In genomic region chr18:39463986-39464385, GRCh38 we compare ENCODE assay signal across 13 cellular contexts.
"Had no signal": no experiment of that assay in that cellular context is flagged by ENCODE, and none has a peak within 500 bp of the region (broad histone marks: within the 10 kb centered on the region; RNA-seq: fewer than 3 reads in every experiment).

No MANE protein-coding gene starts in this region.

- H3K4me1 ChIP-seq: upper lobe of right lung had no signal

- H3K27me3 Mint-ChIP-seq: activated CD4-positive, alpha-beta memory T cell treated with anti-CD3 and anti-CD28 coated beads, Interleukin-2, amount 10 ng/mL, durations not matched to agents 7 days and 5 days; activated CD4-positive, alpha-beta T cell treated with anti-CD3 and anti-CD28 coated beads for 36 hours had no signal

- H3K4me3 ChIP-seq: esophagus muscularis mucosa, ovary, thoracic aorta, upper lobe of right lung had no signal

- DNase-seq: activated CD4-positive, alpha-beta memory T cell treated with anti-CD3 and anti-CD28 coated beads, Interleukin-2, amount 10 ng/mL, durations not matched to agents 7 days and 5 days; activated CD4-positive, alpha-beta T cell treated with anti-CD3 and anti-CD28 coated beads for 36 hours; activated effector memory CD4-positive, alpha-beta T cell treated with Interleukin-2 at 50 U/mL for 16 hours; activated naive CD4-positive, alpha-beta T cell treated with anti-CD3 and anti-CD28 coated beads, Interleukin-2, amount 50 U/mL, for 16 hours; activated T-cell treated with anti-CD3 and anti-CD28 coated beads, Interleukin-2, amount 50 U/mL, for 4 hours; head of caudate nucleus; ovary; stimulated activated CD4-positive, alpha-beta T cell treated with anti-CD3 and anti-CD28 coated beads, Interleukin-12 subunit alpha, Interleukin-12 subunit beta, amount 100 ng/mL, for 4 hours; T-helper 2 cell; upper lobe of right lung had no signal

- H3K36me3 ChIP-seq: esophagus muscularis mucosa, ovary, thoracic aorta, upper lobe of right lung had no signal

- H3K36me3 Mint-ChIP-seq: stimulated activated effector memory CD8-positive, alpha-beta T cell treated with anti-CD3 and anti-CD28 coated beads, Interleukin-12 subunit alpha, Interleukin-12 subunit beta, amount 100 ng/mL, for 72 hours had no signal

- ATAC-seq: activated CD4-positive, alpha-beta T cell treated with anti-CD3 and anti-CD28 coated beads for 36 hours; activated T-cell treated with anti-CD3 and anti-CD28 coated beads, Interleukin-2, amount 50 U/mL, for 4 hours; stimulated activated effector memory CD8-positive, alpha-beta T cell treated with anti-CD3 and anti-CD28 coated beads, Interleukin-12 subunit alpha, Interleukin-12 subunit beta, amount 100 ng/mL, for 72 hours; upper lobe of right lung had no signal

- H3K27ac ChIP-seq: esophagus muscularis mucosa, ovary, thoracic aorta, upper lobe of right lung had no signal

- H3K4me1 Mint-ChIP-seq: activated CD4-positive, alpha-beta memory T cell treated with anti-CD3 and anti-CD28 coated beads, Interleukin-2, amount 10 ng/mL, durations not matched to agents 7 days and 5 days; stimulated activated effector memory CD8-positive, alpha-beta T cell treated with anti-CD3 and anti-CD28 coated beads, Interleukin-12 subunit alpha, Interleukin-12 subunit beta, amount 100 ng/mL, for 72 hours had no signal

- H3K27ac Mint-ChIP-seq: activated CD4-positive, alpha-beta memory T cell treated with anti-CD3 and anti-CD28 coated beads, Interleukin-2, amount 10 ng/mL, durations not matched to agents 7 days and 5 days; activated CD4-positive, alpha-beta T cell treated with anti-CD3 and anti-CD28 coated beads for 36 hours; stimulated activated effector memory CD8-positive, alpha-beta T cell treated with anti-CD3 and anti-CD28 coated beads, Interleukin-12 subunit alpha, Interleukin-12 subunit beta, amount 100 ng/mL, for 72 hours had no signal

- H3K4me3 Mint-ChIP-seq: activated CD4-positive, alpha-beta memory T cell treated with anti-CD3 and anti-CD28 coated beads, Interleukin-2, amount 10 ng/mL, durations not matched to agents 7 days and 5 days; activated CD4-positive, alpha-beta T cell treated with anti-CD3 and anti-CD28 coated beads for 36 hours; activated T-cell treated with anti-CD3 and anti-CD28 coated beads, Interleukin-2, amount 50 U/mL, for 4 hours; stimulated activated effector memory CD8-positive, alpha-beta T cell treated with anti-CD3 and anti-CD28 coated beads, Interleukin-12 subunit alpha, Interleukin-12 subunit beta, amount 100 ng/mL, for 72 hours had no signal

- H3K9me3 ChIP-seq: esophagus muscularis mucosa, ovary, thoracic aorta, upper lobe of right lung had no signal

- H3K27me3 ChIP-seq: esophagus muscularis mucosa, ovary, upper lobe of right lung had no signal
